9 cellular contexts compared by ENCODE assay signal in genomic region chr17:7792611-7793010, GRCh38.
"Had no signal": no experiment of that assay in that cellular context is flagged by ENCODE, and none has a peak within 500 bp of the region (broad histone marks: within the 10 kb centered on the region; RNA-seq: fewer than 3 reads in every experiment).

No MANE protein-coding gene starts in this region.

- H3K4me3 ChIP-seq: GM23248, HAP-1 had no signal

- H3K9ac ChIP-seq: GM23248 had no signal

- DNase-seq: GM23248, GOT3, H7, HFFc6, KBM-7 had no signal

- H3K4me1 ChIP-seq: HAP-1 had no signal

- H3K9me3 ChIP-seq: HAP-1 had no signal

- H3K36me3 ChIP-seq: HAP-1 had no signal

- H3K27ac ChIP-seq: GM23248, HL-60 had no signal

- H2AFZ ChIP-seq: GM23248 had no signal

- FAIRE-seq: HepG2 had no signal

- ATAC-seq: HCT116, HepG2 had no signal
